19 cellular contexts compared by ENCODE assay signal in genomic region chr15:44646460-44646859, GRCh38.
"Had no signal": no experiment of that assay in that cellular context is flagged by ENCODE, and none has a peak within 500 bp of the region (broad histone marks: within the 10 kb centered on the region; RNA-seq: fewer than 3 reads in every experiment).

No MANE protein-coding gene starts in this region.

- H3K4me1 ChIP-seq: gastrocnemius medialis, left lung, testis had no signal

- H3K27ac Mint-ChIP-seq: type B pancreatic cell had no signal

- H3K4me3 Mint-ChIP-seq: type B pancreatic cell had no signal

- H3K27me3 Mint-ChIP-seq: type B pancreatic cell had no signal

- H3K4me3 ChIP-seq: coronary artery, gastrocnemius medialis, left lung, testis had no signal

- H3K9me3 ChIP-seq: gastrocnemius medialis, left lung, SK-N-SH, testis had no signal

- ATAC-seq: esophagus mucosa, gastrocnemius medialis, left lung had no signal

- H3K27ac ChIP-seq: brain microvascular endothelial cell, coronary artery, gastrocnemius medialis, left lung, testis had no signal

- DNase-seq: activated CD4-positive, alpha-beta T cell treated with anti-CD3 and anti-CD28 coated beads, Interleukin-2, amount 50 U/mL, for 4 hours; activated CD4-positive, CD25-positive, alpha-beta regulatory T cell treated with anti-CD3 and anti-CD28 coated beads, Interleukin-2, amount 50 U/mL, for 72 hours; activated gamma-delta T cell; activated T-cell treated with anti-CD3 and anti-CD28 coated beads, Interleukin-2, amount 50 U/mL, for 1 hour; aorta; brain microvascular endothelial cell; central memory CD4-positive, alpha-beta T cell; gastrocnemius medialis; head of caudate nucleus; left lung; midbrain; occipital lobe; posterior cingulate gyrus; SK-N-SH; T1000; testis had no signal

- H3K27me3 ChIP-seq: brain microvascular endothelial cell, gastrocnemius medialis, left lung, testis had no signal
